In genomic region chr4:80185787-80186548, GRCh38 we compare ENCODE assay signal across 8 cellular contexts. TPM values are rescaled to one million over a fixed set of nuclear protein-coding genes. Genes with fewer than 3 reads are reported as not detected.
DNase-seq lines count a peak whose midpoint lies in the region; ATAC-seq and TF ChIP-seq lines count a peak whose summit lies in the region.

No MANE protein-coding gene starts in this region.

- H3K4me2 ChIP-seq in IMR-90 (ENCODE audit: low read depth, low read length): peak overlapping the region; percentile 69

- H3K56ac ChIP-seq in IMR-90 (ENCODE audit: extremely low read depth, insufficient read depth, low read length): no peak overlapping the region

- in situ Hi-C loops in IMR-90 (cut with MboI; ENCODE audit: low sequenced_read_pairs): no loop called here

- H3K79me1 ChIP-seq in IMR-90 (ENCODE audit: low read depth in 1 of 2, low read length in 2 of 2): peaks cover 11 to 58% of the 10 kb centered on the region in 2 experiments

- no peaks in the 10 kb centered on the region for H3K36me3 Mint-ChIP-seq in natural killer cell

- no peak for DNase-seq in AG04450 (ENCODE audit: low read depth, low spot score)
- DNase-seq in IMR-90: peak; percentile 35
- DNase-seq in natural killer cell: no peak
- DNase-seq in iPS-NIHi11 (ENCODE audit: low spot score): no peak
- no peak for DNase-seq in NCI-H128 (lab: John Stamatoyannopoulos, UW; ENCODE audit: unreplicated experiment)

- H3K23ac ChIP-seq in IMR-90 (ENCODE audit: low read depth, low read length): peak overlapping the region; percentile 93

- peak overlapping the region; percentile 99 for H3K4me3 Mint-ChIP-seq in natural killer cell

- H3K27ac Mint-ChIP-seq in natural killer cell: peak overlapping the region; percentile 26 to 93

- intact Hi-C loops in IMR-90 (cut with micrococcal nuclease) (loop anchor here (2.0 to 10.0 kb wide), 3 partner anchors 17 to 1141 kb away; no protein-coding TSS in a partner anchor), natural killer cell (cut with micrococcal nuclease) (loop anchor here (2.0 kb wide), 1 partner anchor 17 kb away; no protein-coding TSS in a partner anchor)

- no peaks in the 10 kb centered on the region for H3K36me3 ChIP-seq in IMR-90 (ENCODE audit: control insufficient read depth, insufficient read depth, low read length)

- 0 out of 3 replicates have a peak overlapping the region, but pooled peaks have one; percentile 89 for H2BK15ac ChIP-seq in IMR-90 (ENCODE audit: low read depth, low read length)

- H2BK20ac ChIP-seq in IMR-90 (ENCODE audit: low read depth, low read length): no peak overlapping the region

- peaks cover 17% of the 10 kb centered on the region for H3K4me1 ChIP-seq in IMR-90 (ENCODE audit: control insufficient read depth, insufficient read depth, low read length)

- dilution Hi-C loops in IMR-90 (cut with HindIII; ENCODE audit: low sequenced_read_pairs, unreplicated experiment): no loop called here

- H2AK9ac ChIP-seq in IMR-90 (replicated peaks; ENCODE audit: low read depth, low read length, poor library complexity): no peak overlapping the region

- 50 to 100% methylated on average over 1 to 2 of the region's 23 CpGs for WGBS in IMR-90 (ENCODE audit: extremely low coverage in 2 of 2, insufficient read length in 1 of 2), 2 experiments

- H3K14ac ChIP-seq in IMR-90 (replicated peaks; ENCODE audit: low read depth, low read length): peak overlapping the region; percentile 33

- H3K27me3 Mint-ChIP-seq in natural killer cell (ENCODE audit: low read depth in 2 of 2): peaks cover 14 to 33% of the 10 kb centered on the region in 2 donors

- no peak for TF ChIP-seq POLR2A in IMR-90 (IDR thresholded peaks at IDR 0.05; ENCODE audit: low read depth, low read length)

- POLR2A ChIA-PET in AG04450 (lab: Yijun Ruan, JAX) (interaction anchor here (0.7 to 4.3 kb wide), 6 partner anchors 11 to 113 kb away, joined by 3 to 25 read pairs (median 6); partner anchors contain the start of genes ANTXR2 and PRDM8), IMR-90 (lab: Charles Lee; ENCODE audit: unreplicated experiment) (no interaction called here)

- H2AFZ ChIP-seq in IMR-90 (replicated peaks; ENCODE audit: low read length, poor library complexity): peak overlapping the region; percentile 70

- no peak for ATAC-seq in IMR-90 (ENCODE audit: low read depth)
- no peak for ATAC-seq in natural killer cell
- ATAC-seq in HG03432 (IDR thresholded peaks at IDR 0.05; ENCODE audit: unreplicated experiment): no peak
- no peak for ATAC-seq in HG02588 (IDR thresholded peaks at IDR 0.05; ENCODE audit: unreplicated experiment)

- no peak overlapping the region for H4K91ac ChIP-seq in IMR-90 (ENCODE audit: insufficient read depth, low read depth, low read length)

- H4K8ac ChIP-seq in IMR-90 (ENCODE audit: low read depth in 2 of 2, low read length in 2 of 2): peak overlapping the region; percentile 74 to 96; a peak in 3 of 4 replicates

- H3K9me3 Mint-ChIP-seq in natural killer cell: no peaks in the 10 kb centered on the region

- peaks cover 13% of the 10 kb centered on the region for H3K9me1 ChIP-seq in IMR-90 (ENCODE audit: insufficient read depth, low read length)

- no peak for TF ChIP-seq RAD21 in IMR-90 (IDR thresholded peaks at IDR 0.05; ENCODE audit: low read length)

- no peak overlapping the region for H2BK5ac ChIP-seq in IMR-90 (ENCODE audit: low read depth, low read length, poor library complexity, severe bottlenecking)

- peak overlapping the region; percentile 84; the same call in 1 of the 2 replicates for H3K4ac ChIP-seq in IMR-90 (ENCODE audit: low read depth, low read length)

- no peaks in the 10 kb centered on the region for H4K20me1 ChIP-seq in IMR-90 (ENCODE audit: insufficient read depth, low read length)

- TF ChIP-seq CTCF in AG04450 (IDR thresholded peaks at IDR 0.05; ENCODE audit: low read depth, low read length) (peak; percentile 9; the same call in 1 of the 2 replicates), IMR-90 (conservative IDR thresholded peaks at IDR 0.05; ENCODE audit: low read depth, low read length) (no peak), natural killer cell (IDR thresholded peaks at IDR 0.05) (no peak)

- peak overlapping the region; percentile 74; the same call in 1 of the 2 replicates for H4K5ac ChIP-seq in IMR-90 (ENCODE audit: low read depth, low read length)

- H3K4me3 ChIP-seq in AG04450 (ENCODE audit: low read depth, low read length) (peak overlapping the region; percentile 90), IMR-90 (ENCODE audit: insufficient read depth, low read depth, low read length) (peak overlapping the region; percentile 84)

- H2AK5ac ChIP-seq in IMR-90 (ENCODE audit: low read depth, low read length): peak overlapping the region; percentile 25

- H3K9me3 ChIP-seq in AG04450 (ENCODE audit: control insufficient read depth, insufficient read depth, low read length) (peaks cover 5% of the 10 kb centered on the region; the same call in 1 of the 2 replicates), IMR-90 (ENCODE audit: control insufficient read depth, insufficient read depth, low read length) (no peaks in the 10 kb centered on the region)

- no TSS peak for BruUV-seq in IMR-90 (replicated peaks; lab: Mats Ljungman, UMichigan)

- peaks cover 35 to 36% of the 10 kb centered on the region in 2 donors for H3K4me1 Mint-ChIP-seq in natural killer cell

- CTCF ChIA-PET in AG04450 (lab: Charles Lee): interaction anchor here (0.6 to 10.3 kb wide), 12 partner anchors 10 to 270 kb away, joined by 3 to 82 read pairs (median 4); partner anchors contain the start of gene PRDM8
- CTCF ChIA-PET in IMR-90 (lab: Yijun Ruan, JAX): interaction anchor here (1.6 kb wide), 1 partner anchor 16 kb away, joined by 6 read pairs; no protein-coding TSS in a partner anchor

- no peak overlapping the region; the same call in 1 of the 2 replicates for H3K18ac ChIP-seq in IMR-90 (ENCODE audit: low read depth, low read length)

- H3K27ac ChIP-seq in AG04450 (ENCODE audit: low read depth, low read length) (no peak overlapping the region), IMR-90 (ENCODE audit: insufficient read depth, low read length) (peak overlapping the region; percentile 91; the same call in 1 of the 2 replicates), cingulate gyrus (ENCODE audit: low read depth, low read length) (peak overlapping the region; percentile 81)

- H3K27me3 ChIP-seq in AG04450 (ENCODE audit: control insufficient read depth, insufficient read depth, low read length) (no peaks in the 10 kb centered on the region), IMR-90 (ENCODE audit: control insufficient read depth, insufficient read depth, low read length) (no peaks in the 10 kb centered on the region)

- peak overlapping the region; percentile 61 for H2BK120ac ChIP-seq in IMR-90 (ENCODE audit: low read depth, low read length)

- H3K9ac ChIP-seq in IMR-90 (ENCODE audit: low read depth, low read length): peak overlapping the region; percentile 3; the same call in 1 of the 2 replicates

TF ChIP-seq in IMR-90, 13 proteins besides CTCF, POLR2A, EP300 and RAD21:
- TF ChIP-seq BHLHE40 (IDR thresholded peaks at IDR 0.05; ENCODE audit: low read depth, low read length) (no peak), RFX5 (IDR thresholded peaks at IDR 0.05; ENCODE audit: low read depth, low read length) (no peak), MAFK (IDR thresholded peaks at IDR 0.05; ENCODE audit: low read depth, low read length) (no peak), USF2 (IDR thresholded peaks at IDR 0.05; ENCODE audit: low read depth, low read length) (no peak), RCOR1 (IDR thresholded peaks at IDR 0.05; ENCODE audit: insufficient replicate concordance, low read length) (no peak), SMC3 (IDR thresholded peaks at IDR 0.05; ENCODE audit: low read depth, low read length) (no peak), MAZ (IDR thresholded peaks at IDR 0.05; ENCODE audit: borderline replicate concordance, low read depth, low read length) (no peak), FOS (IDR thresholded peaks at IDR 0.05; ENCODE audit: low read depth, low read length) (no peak), CEBPB (IDR thresholded peaks at IDR 0.05; ENCODE audit: low read depth, low read length) (no peak), NFE2L2 (IDR thresholded peaks at IDR 0.05; ENCODE audit: low read depth, low read length) (no peak), MXI1 (IDR thresholded peaks at IDR 0.05; ENCODE audit: borderline replicate concordance, low read depth, low read length) (no peak), CHD1 (IDR thresholded peaks at IDR 0.05; ENCODE audit: low read depth, low read length) (no peak)
- TF ChIP-seq, protein P1, sequence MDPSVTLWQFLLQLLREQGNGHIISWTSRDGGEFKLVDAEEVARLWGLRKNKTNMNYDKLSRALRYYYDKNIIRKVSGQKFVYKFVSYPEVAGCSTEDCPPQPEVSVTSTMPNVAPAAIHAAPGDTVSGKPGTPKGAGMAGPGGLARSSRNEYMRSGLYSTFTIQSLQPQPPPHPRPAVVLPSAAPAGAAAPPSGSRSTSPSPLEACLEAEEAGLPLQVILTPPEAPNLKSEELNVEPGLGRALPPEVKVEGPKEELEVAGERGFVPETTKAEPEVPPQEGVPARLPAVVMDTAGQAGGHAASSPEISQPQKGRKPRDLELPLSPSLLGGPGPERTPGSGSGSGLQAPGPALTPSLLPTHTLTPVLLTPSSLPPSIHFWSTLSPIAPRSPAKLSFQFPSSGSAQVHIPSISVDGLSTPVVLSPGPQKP (IDR thresholded peaks at IDR 0.05; ENCODE audit: borderline replicate concordance, low read depth, low read length): no peak
TF ChIP-seq in IMR-90: peak in this region for 0.

RNA-seq across cellular contexts. Expression of gene PRDM8, which starts 11.3 kb away (rescaled TPM):
- 12.8 and 14.3 TPM in 2 replicates for polyA plus RNA-seq in AG04450 (2011; rRNA removed)
- polyA minus RNA-seq in AG04450 (2011; rRNA and poly(A)+ RNA removed): 9.4 and 10.9 TPM in 2 replicates
- total RNA-seq in IMR-90 (2012; rRNA removed): 5.0 and 5.7 TPM in 2 replicates
- polyA plus RNA-seq in IMR-90 (2012; rRNA removed): 15.8 and 16.8 TPM in 2 replicates
- polyA plus RNA-seq in IMR-90 (2012; cell fraction: cytosol; rRNA removed): 9.1 and 12.2 TPM in 2 replicates
- 32.9 and 37.2 TPM in 2 replicates for polyA plus RNA-seq in IMR-90 (2012; cell fraction: nucleus; rRNA removed; ENCODE audit: low replicate concordance)
- total RNA-seq in natural killer cell: 1 to 10 TPM; 5.8 to 6.2 (median 6.0) TPM
